ENCODE assay signal across 25 cellular contexts in the genomic region with DNA sequence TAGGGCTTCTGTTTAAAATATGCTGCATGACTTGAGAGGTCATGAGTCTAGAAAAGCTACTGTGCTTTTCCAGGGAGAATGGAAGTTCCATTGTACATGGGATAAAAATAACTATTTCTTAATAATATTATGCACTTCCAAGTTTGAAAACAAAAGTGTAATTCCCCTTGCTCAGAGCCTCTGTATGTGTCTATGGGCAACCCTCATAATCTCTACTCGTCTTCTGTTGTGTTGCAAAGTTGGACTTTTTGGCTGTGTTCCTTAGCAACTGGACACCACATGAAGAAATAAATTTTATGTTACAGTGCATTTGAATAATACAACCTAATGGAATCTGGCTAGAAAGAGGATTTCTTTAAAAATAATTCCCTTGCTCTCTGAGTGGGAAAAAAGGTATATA.
"Had no signal": no experiment of that assay in that cellular context is flagged by ENCODE, and none has a peak within 500 bp of the region (broad histone marks: within the 10 kb centered on the region; RNA-seq: fewer than 3 reads in every experiment).

No MANE protein-coding gene starts in this region.

- H3K4me3 ChIP-seq: lower lobe of right lung, neural progenitor cell, sigmoid colon, tibial artery had no signal

- H3K9ac ChIP-seq: neural progenitor cell had no signal

- ATAC-seq: left lobe of liver; lower lobe of right lung; naive thymus-derived CD8-positive, alpha-beta T cell; T-helper 17 cell had no signal

- H3K4me1 ChIP-seq: lower lobe of right lung, neural progenitor cell, sigmoid colon, tibial artery had no signal

- H3K27me3 ChIP-seq: neural progenitor cell, sigmoid colon, tibial artery had no signal

- H3K36me3 ChIP-seq: lower lobe of right lung, neural progenitor cell, sigmoid colon, tibial artery had no signal

- H3K27ac ChIP-seq: lower lobe of right lung, neural progenitor cell, sigmoid colon, tibial artery had no signal

- DNase-seq: activated B cell treated with CpG ODN at 0.5 μM for 24 hours; activated CD4-positive, alpha-beta memory T cell treated with anti-CD3 and anti-CD28 coated beads for 36 hours; activated CD4-positive, alpha-beta T cell treated with anti-CD3 and anti-CD28 coated beads for 4 hours; activated naive CD4-positive, alpha-beta T cell treated with Interleukin-2 at 50 U/mL for 16 hours; activated naive CD8-positive, alpha-beta T cell treated with anti-CD3 and anti-CD28 coated beads, Interleukin-2, amount 10 ng/mL, durations not matched to agents 7 days and 5 days; activated T-cell treated with anti-CD3 and anti-CD28 coated beads, Interleukin-2, amount 50 U/mL, for 48 hours; amygdala; cerebellar nuclear complex; effector CD4-positive, alpha-beta T cell; erythroblast; foreskin fibroblast; immature natural killer cell; lower lobe of right lung; naive thymus-derived CD8-positive, alpha-beta T cell; posterior cingulate gyrus; sigmoid colon; stimulated activated CD4-positive, alpha-beta T cell treated with anti-CD3 and anti-CD28 coated beads, Interleukin-2, amount 100 ng/mL, for 48 hours; stimulated activated CD8-positive, alpha-beta memory T cell treated with anti-CD3 and anti-CD28 coated beads, Interleukin-4, amount 100 ng/mL, for 48 hours; stimulated activated naive CD4-positive, alpha-beta T cell; substantia nigra; SW 1271; T-helper 17 cell; tibial artery had no signal

- H3K9me3 ChIP-seq: lower lobe of right lung, sigmoid colon, tibial artery had no signal
